ENCODE assay signal across 26 cellular contexts in the genomic region with DNA sequence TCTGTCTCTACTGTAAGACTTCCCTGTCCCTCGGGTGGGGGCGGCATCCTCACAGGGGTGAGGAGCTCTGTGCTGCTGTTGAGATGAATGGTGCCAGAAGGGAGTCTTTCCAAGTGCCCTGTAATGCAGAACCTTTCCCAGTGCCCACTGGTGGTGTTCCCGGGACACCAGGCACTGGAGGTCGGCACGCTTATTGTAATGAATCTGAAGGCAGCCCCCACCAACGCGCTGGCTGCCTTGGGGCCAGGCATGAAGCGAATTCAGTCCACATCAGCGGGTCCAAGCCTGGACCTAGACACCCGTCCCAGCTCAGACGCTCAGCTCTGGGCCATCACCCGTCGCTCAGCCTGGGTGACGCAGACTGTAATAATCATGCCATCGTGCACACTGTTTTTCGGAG.
"Had no signal": no experiment of that assay in that cellular context is flagged by ENCODE, and none has a peak within 500 bp of the region (broad histone marks: within the 10 kb centered on the region; RNA-seq: fewer than 3 reads in every experiment).

No MANE protein-coding gene starts in this region.

- H3K36me3 Mint-ChIP-seq: activated naive CD4-positive, alpha-beta T cell treated with anti-CD3 and anti-CD28 coated beads, Interleukin-2, amount 10 ng/mL, durations not matched to agents 7 days and 5 days had no signal

- H2AFZ ChIP-seq: PC-9 had no signal

- H3K4me3 ChIP-seq: PC-9 had no signal

- H3K27ac Mint-ChIP-seq: activated CD4-positive, alpha-beta memory T cell treated with anti-CD3 and anti-CD28 coated beads, Interleukin-2, amount 10 ng/mL, durations not matched to agents 7 days and 5 days; activated naive CD4-positive, alpha-beta T cell treated with anti-CD3 and anti-CD28 coated beads, Interleukin-2, amount 10 ng/mL, durations not matched to agents 7 days and 5 days; activated naive CD8-positive, alpha-beta T cell; activated naive CD8-positive, alpha-beta T cell treated with anti-CD3 and anti-CD28 coated beads, Interleukin-2, amount 50 U/mL, for 24 hours had no signal

- H3K27me3 Mint-ChIP-seq: activated CD4-positive, alpha-beta memory T cell treated with anti-CD3 and anti-CD28 coated beads, Interleukin-2, amount 10 ng/mL, durations not matched to agents 7 days and 5 days; activated naive CD8-positive, alpha-beta T cell; activated naive CD8-positive, alpha-beta T cell treated with anti-CD3 and anti-CD28 coated beads, Interleukin-2, amount 50 U/mL, for 24 hours had no signal

- DNase-seq: activated CD4-positive, alpha-beta memory T cell treated with anti-CD3 and anti-CD28 coated beads, Interleukin-2, amount 10 ng/mL, durations not matched to agents 7 days and 5 days; activated CD4-positive, alpha-beta T cell treated with anti-CD3 and anti-CD28 coated beads for 1 hour; activated CD4-positive, alpha-beta T cell treated with anti-CD3 and anti-CD28 coated beads for 48 hours; activated CD4-positive, CD25-positive, alpha-beta regulatory T cell; activated effector memory CD4-positive, alpha-beta T cell treated with Interleukin-2 at 50 U/mL for 16 hours; activated naive CD4-positive, alpha-beta T cell treated with anti-CD3 and anti-CD28 coated beads, Interleukin-2, amount 10 ng/mL, durations not matched to agents 7 days and 5 days; activated naive CD8-positive, alpha-beta T cell treated with anti-CD3 and anti-CD28 coated beads, Interleukin-2, amount 50 U/mL, for 24 hours; activated T-cell treated with anti-CD3 and anti-CD28 coated beads, Interleukin-2, amount 50 U/mL, for 48 hours; anterior cingulate cortex; central memory CD4-positive, alpha-beta T cell; Karpas-422; NCI-H1694 treated with DMSO at 0.1 percent for 48 hours; NCI-H2171 treated with DMSO at 0.1 percent for 48 hours; NCI-H2227 treated with DMSO at 0.1 percent for 48 hours; NCI-H446; NCI-H526 treated with DMSO at 0.1 percent for 48 hours; NCI-H774; PC-9; SIG-M5; SW 1271; T1000; WERI-Rb-1 had no signal

- ATAC-seq: activated naive CD8-positive, alpha-beta T cell treated with anti-CD3 and anti-CD28 coated beads, Interleukin-2, amount 50 U/mL, for 24 hours; Right ventricle myocardium inferior had no signal

- H3K4me2 ChIP-seq: PC-9 had no signal

- H3K27ac ChIP-seq: PC-9, RWPE1, WERI-Rb-1 had no signal

- H3K4me3 Mint-ChIP-seq: activated CD4-positive, alpha-beta memory T cell treated with anti-CD3 and anti-CD28 coated beads, Interleukin-2, amount 10 ng/mL, durations not matched to agents 7 days and 5 days; activated naive CD4-positive, alpha-beta T cell treated with anti-CD3 and anti-CD28 coated beads, Interleukin-2, amount 10 ng/mL, durations not matched to agents 7 days and 5 days; activated naive CD8-positive, alpha-beta T cell; activated naive CD8-positive, alpha-beta T cell treated with anti-CD3 and anti-CD28 coated beads, Interleukin-2, amount 50 U/mL, for 24 hours; brain had no signal

- H3K36me3 ChIP-seq: WERI-Rb-1 had no signal
